ENCODE assay signal across 23 cellular contexts in genomic region chr3:142984255-142984654, GRCh38. TPM values are rescaled to one million over a fixed set of nuclear protein-coding genes. Genes with fewer than 3 reads are reported as not detected.
DNase-seq lines count a peak whose midpoint lies in the region; ATAC-seq, FAIRE-seq and TF ChIP-seq lines count a peak whose summit lies in the region.
"Had no signal": no experiment of that assay in that cellular context is flagged by ENCODE, and none has a peak within 500 bp of the region (broad histone marks: within the 10 kb centered on the region; RNA-seq: fewer than 3 reads in every experiment).

No MANE protein-coding gene starts in this region.

- no peaks in the 10 kb centered on the region for H3K36me3 Mint-ChIP-seq in T-cell
- H3K36me3 Mint-ChIP-seq: CD8-positive, alpha-beta T cell had no signal

- no peaks in the 10 kb centered on the region for H3K4me1 Mint-ChIP-seq in T-cell

- no peak for TF ChIP-seq POLR2A in K562 (conservative IDR thresholded peaks at IDR 0.05)
- TF ChIP-seq POLR2A in right lobe of liver (IDR thresholded peaks at IDR 0.05), result no peak

- no peak for ATAC-seq in K562
- ATAC-seq in left lobe of liver, result peak; percentile 78
- ATAC-seq in right lobe of liver, result peak; percentile 56 to 70 (median 62)
- no peak for ATAC-seq in T-cell (replicated peaks in 1 of 4)
- ATAC-seq: CD8-positive, alpha-beta T cell had no signal

- H3K4me2 ChIP-seq in K562 (ENCODE audit: insufficient read depth, low read length) (no peak overlapping the region), SK-N-SH (no peak overlapping the region)
- H3K4me2 ChIP-seq: BLaER1 had no signal

- H4K20me1 ChIP-seq in K562 (replicated peaks; ENCODE audit: control insufficient read depth, insufficient read depth, low read length), result no peaks in the 10 kb centered on the region
- H4K20me1 ChIP-seq in SK-N-SH (ENCODE audit: insufficient read depth), result no peaks in the 10 kb centered on the region
- H4K20me1 ChIP-seq: BLaER1 had no signal

- H2AFZ ChIP-seq in K562 (ENCODE audit: low read depth, low read length), result peak overlapping the region; percentile 73
- H2AFZ ChIP-seq in SK-N-SH (ENCODE audit: low read depth), result no peak overlapping the region

- H3K4me3 ChIP-seq in K562 (no peak overlapping the region), right lobe of liver (no peak overlapping the region), SK-N-SH (ENCODE audit: low read depth in 2 of 2, low read length in 1 of 2) (no peak overlapping the region)
- H3K4me3 ChIP-seq: BLaER1 had no signal

- no peak for FAIRE-seq in K562 (lab: Jason Lieb, UNC)
- FAIRE-seq: A204.1, D721Med, G401.6, GM12891, GM19239 had no signal

- no peaks in the 10 kb centered on the region for H3K9me1 ChIP-seq in K562 (ENCODE audit: control insufficient read depth, insufficient read depth, low read length)

- H3K9me2 ChIP-seq in SK-N-SH, result no peaks in the 10 kb centered on the region

- TF ChIP-seq CTCF in K562 (IDR thresholded peaks at IDR 0.05 in 2 of 3, conservative IDR thresholded peaks at IDR 0.05 in 1 of 3; ENCODE audit: insufficient read depth in 2 of 3, low read depth in 1 of 3, low read length in 3 of 3) (no peak), right lobe of liver (IDR thresholded peaks at IDR 0.05) (no peak), GM20000 (IDR thresholded peaks at IDR 0.05; ENCODE audit: extremely low read depth, missing control alignments) (no peak), SK-N-SH (IDR thresholded peaks at IDR 0.05) (no peak)

- H3K27me3 ChIP-seq in K562 (ENCODE audit: control insufficient read depth in 2 of 2, insufficient read depth in 2 of 2, low read length in 2 of 2) (no peaks in the 10 kb centered on the region), right lobe of liver (no peaks in the 10 kb centered on the region), SK-N-SH (ENCODE audit: insufficient read depth) (no peaks in the 10 kb centered on the region)
- H3K27me3 ChIP-seq: BE2C, BLaER1 had no signal

- DNase-seq in K562 (ENCODE audit: extremely low read depth in 1 of 4, low spot score in 3 of 4) (no peak), left lobe of liver (ENCODE audit: low spot score) (no peak), right lobe of liver (no peak), T-cell (no peak), GM20000 (ENCODE audit: low spot score) (no peak), SK-N-SH (no peak)
- DNase-seq: 8988T; ACHN; BE2C; C1 segment of cervical spinal cord; Caco-2; Calu3; CD4-positive, alpha-beta T cell; CD8-positive, alpha-beta T cell; DMS79 treated with DMSO at 0.1 percent for 48 hours; GF-D8 had no signal

- no peak overlapping the region for H3K9ac ChIP-seq in K562 (ENCODE audit: insufficient read depth in 1 of 2, low read depth in 2 of 2, low read length in 2 of 2)
- no peak overlapping the region for H3K9ac ChIP-seq in SK-N-SH
- H3K9ac ChIP-seq: BLaER1 had no signal

- no peaks in the 10 kb centered on the region for H3F3A ChIP-seq in SK-N-SH (replicated peaks; ENCODE audit: insufficient read depth)

- no peak overlapping the region for H3K4me3 Mint-ChIP-seq in T-cell
- H3K4me3 Mint-ChIP-seq: CD4-positive, alpha-beta T cell; CD8-positive, alpha-beta T cell had no signal

- intact Hi-C loops in K562 (cut with micrococcal nuclease), result no loop called here
- intact Hi-C loops in right lobe of liver (cut with DNase I), result loop anchor here in 1 of 2 donors (10.0 kb wide), 1 partner anchor 49 kb away; no protein-coding TSS in a partner anchor

- H3K79me2 ChIP-seq in K562 (ENCODE audit: control insufficient read depth, insufficient read depth, low read length) (no peaks in the 10 kb centered on the region), SK-N-SH (ENCODE audit: insufficient read depth) (no peaks in the 10 kb centered on the region)

- H3K9me3 ChIP-seq in K562 (replicated peaks; ENCODE audit: control insufficient read depth, insufficient read depth, low read depth, low read length) (no peaks in the 10 kb centered on the region), right lobe of liver (no peaks in the 10 kb centered on the region), SK-N-SH (no peaks in the 10 kb centered on the region)
- H3K9me3 ChIP-seq: BE2C, BLaER1, Caco-2 had no signal

- POLR2A ChIA-PET in K562 (lab: Yijun Ruan, JAX), result interaction anchor here (0.8 to 1.6 kb wide), 2 partner anchors 11 to 13 kb away, joined by 3 to 5 read pairs; no protein-coding TSS in a partner anchor
- POLR2A ChIA-PET in T-cell (lab: Charles Lee), result no interaction called here
- POLR2A ChIA-PET in SK-N-SH (lab: Yijun Ruan, JAX), result no interaction called here

- BruUV-seq in K562 (replicated peaks; lab: Mats Ljungman, UMichigan), result no TSS peak

- WGBS in K562 (ENCODE audit: insufficient coverage, low coverage, missing lambda C conversion rate), result 88% methylated on average over 3 of the region's 3 CpGs
- 57% methylated on average over 3 of the region's 3 CpGs for WGBS in right lobe of liver (ENCODE audit: insufficient coverage, low coverage, low lambda C conversion rate, missing lambda C conversion rate)
- WGBS in SK-N-SH (ENCODE audit: low lambda C conversion rate), result 97% methylated on average over 3 of the region's 3 CpGs

- in situ Hi-C loops in K562 (cut with MboI), result loop anchor here (5.0 kb wide), 1 partner anchor 52 kb away; no protein-coding TSS in a partner anchor

- H3K27ac Mint-ChIP-seq in T-cell, result no peak overlapping the region
- H3K27ac Mint-ChIP-seq: CD4-positive, alpha-beta T cell; CD8-positive, alpha-beta T cell had no signal

- no peaks in the 10 kb centered on the region for H3K9me3 Mint-ChIP-seq in T-cell
- H3K9me3 Mint-ChIP-seq: CD4-positive, alpha-beta T cell; CD8-positive, alpha-beta T cell had no signal

- H3K36me3 ChIP-seq in K562 (ENCODE audit: control insufficient read depth, insufficient read depth, low read length), result no peaks in the 10 kb centered on the region
- no peaks in the 10 kb centered on the region for H3K36me3 ChIP-seq in right lobe of liver
- no peaks in the 10 kb centered on the region for H3K36me3 ChIP-seq in SK-N-SH (replicated peaks in 1 of 2; ENCODE audit: control insufficient read depth in 1 of 2, insufficient read depth in 2 of 2, low read length in 1 of 2)
- H3K36me3 ChIP-seq: BE2C, BLaER1 had no signal

- TF ChIP-seq RAD21 in K562 (CRISPR knock-in tag; conservative IDR thresholded peaks at IDR 0.05 in 1 of 2, IDR thresholded peaks at IDR 0.05 in 1 of 2) (no peak), SK-N-SH (IDR thresholded peaks at IDR 0.05; ENCODE audit: low read length) (no peak)

- peaks cover 0 to 36% of the 10 kb centered on the region in 2 experiments; a peak in 3 of 5 replicates for H3K4me1 ChIP-seq in K562 (replicated peaks in 1 of 2; ENCODE audit: control insufficient read depth in 2 of 2, insufficient read depth in 2 of 2, low read length in 2 of 2)
- peaks cover 0 to 14% (median 0%) of the 10 kb centered on the region in 4 donors for H3K4me1 ChIP-seq in right lobe of liver
- 0 out of 4 replicates have a peak, but pooled peaks cover 0 to 2% of the 10 kb centered on the region in 2 experiments for H3K4me1 ChIP-seq in SK-N-SH (ENCODE audit: control insufficient read depth in 1 of 2, insufficient read depth in 2 of 2, low read depth in 1 of 2, low read length in 1 of 2)
- H3K4me1 ChIP-seq: BE2C, Caco-2 had no signal

- CTCF ChIA-PET in K562 (lab: Yijun Ruan, JAX; ENCODE audit: low intra/inter-chr PET ratio) (no interaction called here), T-cell (lab: Charles Lee) (interaction anchor here (0.7 to 0.8 kb wide), 3 partner anchors 11 to 459 kb away, joined by 3 to 4 read pairs (median 3); no protein-coding TSS in a partner anchor), SK-N-SH (lab: Yijun Ruan, JAX) (interaction anchor here (1.6 to 3.5 kb wide), 3 partner anchors 9 to 397 kb away, joined by 4 to 35 read pairs (median 7); no protein-coding TSS in a partner anchor)

- peaks cover 10 to 17% of the 10 kb centered on the region in 2 donors for H3K27me3 Mint-ChIP-seq in T-cell

- TF ChIP-seq EP300 in K562 (IDR thresholded peaks at IDR 0.05; ENCODE audit: low read length), result no peak
- no peak for TF ChIP-seq EP300 in SK-N-SH (IDR thresholded peaks at IDR 0.05; ENCODE audit: borderline replicate concordance in 1 of 2, low read depth in 1 of 2, low read length in 1 of 2)

- H3K27ac ChIP-seq in K562 (ENCODE audit: extremely low read depth, low read depth, low read length) (no peak overlapping the region), right lobe of liver (no peak overlapping the region), SK-N-SH (ENCODE audit: low read depth in 2 of 2, low read length in 1 of 2) (no peak overlapping the region)
- H3K27ac ChIP-seq: BLaER1 had no signal

RNA-seq across cellular contexts. Expression of gene U2SURP, which starts 17.1 kb away (rescaled TPM):
- total RNA-seq in K562 (2011; cell fraction: chromatin; rRNA removed; ENCODE audit: low replicate concordance), result 224 and 739 TPM in 2 replicates
- 79.4 and 92.0 TPM in 2 replicates for total RNA-seq in K562 (2011; cell fraction: nucleolus; rRNA removed)
- total RNA-seq in K562 (2011; cell fraction: nucleoplasm; rRNA removed), result 184 and 255 TPM in 2 replicates
- total RNA-seq in K562 (2014; rRNA removed) (116 and 128 TPM in 2 replicates), K562 (2014; rRNA removed; fragmentation: Illumina TruSeq; extraction: Trizol) (280 and 375 TPM in 2 replicates), K562 (2015; rRNA removed; fragmentation: Illumina TruSeq; extraction: Trizol) (193 and 205 TPM in 2 replicates), K562 (2021) (198 and 199 TPM in 2 replicates), left lobe of liver (25.6 TPM), right lobe of liver (10 to 100 TPM; 19.1 to 34.5 (median 26.9) TPM), T-cell (100 to 1,000 TPM; 113 to 164 (median 122) TPM)
- polyA plus RNA-seq in K562 (2011; rRNA removed) (108 and 140 TPM in 2 replicates), K562 (2014; fragmentation: Illumina TruSeq; extraction: Trizol) (174 and 178 TPM in 2 replicates), K562 (2014; fragmentation: Nextera tagmentation; extraction: Ambion mirVana) (100 to 1,000 TPM; 191 to 322 TPM), K562 (2014; rRNA removed) (97.8 and 140 TPM in 2 replicates), SK-N-SH (2012; rRNA removed) (10.9 and 14.8 TPM in 2 replicates)
- 8.8 and 22.2 TPM in 2 replicates for polyA plus RNA-seq in K562 (2011; cell fraction: cytosol; rRNA removed)
- polyA plus RNA-seq in K562 (2011; cell fraction: nucleus; rRNA removed), result 182 and 207 TPM in 2 replicates
- polyA plus RNA-seq in K562 (2012), result 66.4 and 103 TPM in 2 replicates
- 269 and 309 TPM in 2 replicates for polyA minus RNA-seq in K562 (2011; rRNA and poly(A)+ RNA removed)
- polyA minus RNA-seq in K562 (2011; cell fraction: cytosol; rRNA and poly(A)+ RNA removed), result 56.3 and 70.0 TPM in 2 replicates
- polyA minus RNA-seq in K562 (2011; cell fraction: nucleus; rRNA and poly(A)+ RNA removed), result 193 and 346 TPM in 2 replicates
- polyA plus RNA-seq in SK-N-SH (2012; cell fraction: cytosol; rRNA removed), result 12.9 and 20.9 TPM in 2 replicates
- polyA plus RNA-seq in SK-N-SH (2012; cell fraction: nucleus; rRNA removed), result 21.8 and 38.2 TPM in 2 replicates

RNA-seq across cellular contexts. Expression of gene PAQR9, which starts 20.8 kb away (rescaled TPM):
- total RNA-seq in K562 (2011; cell fraction: chromatin; rRNA removed; ENCODE audit: low replicate concordance), result 0.53 and 1.0 TPM in 2 replicates
- 1.4 and 2.0 TPM in 2 replicates for total RNA-seq in K562 (2011; cell fraction: nucleolus; rRNA removed)
- 0.92 and 1.8 TPM in 2 replicates for total RNA-seq in K562 (2011; cell fraction: nucleoplasm; rRNA removed)
- total RNA-seq in K562 (2014; rRNA removed) (0.27 and 0.29 TPM in 2 replicates), K562 (2014; rRNA removed; fragmentation: Illumina TruSeq; extraction: Trizol) (0.07 and 0.16 TPM in 2 replicates), K562 (2015; rRNA removed; fragmentation: Illumina TruSeq; extraction: Trizol) (0.04 TPM in 1 of 2 replicates, not detected in the other), K562 (2021) (0.40 and 0.58 TPM in 2 replicates), left lobe of liver (11.5 TPM), right lobe of liver (10 to 100 TPM; 10.2 to 18.6 (median 12.6) TPM), T-cell (not detected)
- polyA plus RNA-seq in K562 (2011; rRNA removed) (0.12 and 0.39 TPM in 2 replicates), K562 (2014; fragmentation: Illumina TruSeq; extraction: Trizol) (0.21 and 0.22 TPM in 2 replicates), K562 (2014; fragmentation: Nextera tagmentation; extraction: Ambion mirVana) (under 1 TPM; 0.08 to 0.13 TPM), K562 (2014; rRNA removed) (0.33 and 0.47 TPM in 2 replicates), SK-N-SH (2012; rRNA removed) (0.10 and 0.16 TPM in 2 replicates)
- polyA plus RNA-seq in K562 (2011; cell fraction: cytosol; rRNA removed), result 0.12 and 1.3 TPM in 2 replicates
- 0.20 and 1.0 TPM in 2 replicates for polyA plus RNA-seq in K562 (2011; cell fraction: nucleus; rRNA removed)
- 0.11 and 0.31 TPM in 2 replicates for polyA plus RNA-seq in K562 (2012)
- polyA minus RNA-seq in K562 (2011; rRNA and poly(A)+ RNA removed), result 0.18 and 0.39 TPM in 2 replicates
- polyA minus RNA-seq in K562 (2011; cell fraction: cytosol; rRNA and poly(A)+ RNA removed), result not detected in 2 replicates
- 0.27 and 0.56 TPM in 2 replicates for polyA minus RNA-seq in K562 (2011; cell fraction: nucleus; rRNA and poly(A)+ RNA removed)
- 0.15 and 0.16 TPM in 2 replicates for polyA plus RNA-seq in SK-N-SH (2012; cell fraction: cytosol; rRNA removed)
- polyA plus RNA-seq in SK-N-SH (2012; cell fraction: nucleus; rRNA removed), result 0.15 and 0.23 TPM in 2 replicates
- total RNA-seq: Caco-2; CD4-positive, alpha-beta T cell; CD8-positive, alpha-beta T cell had no signal
- polyA plus RNA-seq: AG04450 had no signal

Comparison
In these comparisons a context has a peak if more than half of its experiments do, and no peak if none do; other contexts are left out.
1. ATAC-seq: peak in left lobe of liver (single experiment) and right lobe of liver (4 of 4); none in K562 (single experiment) and T-cell (0 of 4).